In genomic region chr3:132872711-132873110, GRCh38 we compare ENCODE assay signal across 19 cellular contexts.
"Had no signal": no experiment of that assay in that cellular context is flagged by ENCODE, and none has a peak within 500 bp of the region (broad histone marks: within the 10 kb centered on the region; RNA-seq: fewer than 3 reads in every experiment).

No MANE protein-coding gene starts in this region.

- DNase-seq: KBM-7; MG63; NCI-H1092; NCI-H1105 treated with DMSO at 0.1 percent for 48 hours; NCI-H1417 treated with DMSO at 0.1 percent for 48 hours; NCI-H146; NCI-H1694 treated with DMSO at 0.1 percent for 48 hours; NCI-H1930; NCI-H2081; NCI-H2107; NCI-H2227 treated with DMSO at 0.1 percent for 48 hours; NCI-H526 treated with DMSO at 0.1 percent for 48 hours; NCI-H748 treated with DMSO at 0.1 percent for 48 hours; NK-92 treated with Interleukin-12 subunit alpha and Interleukin-12 subunit beta, amount 100 ng/mL, for 24 hours; PC-3; SHP77 had no signal

- H3K27ac ChIP-seq: RWPE1 had no signal

- H3K4me3 ChIP-seq: MG63 had no signal

- H3K9me3 ChIP-seq: MG63 had no signal

- H3K36me3 ChIP-seq: MG63 had no signal

- ATAC-seq: Panc1, PC-3, SK-N-SH treated with all-trans-retinoic acid at 6 μM for 48 hours had no signal
